In genomic region chr5:113510836-113511451, GRCh38 we compare ENCODE assay signal across 8 cellular contexts. TPM values are rescaled to one million over a fixed set of nuclear protein-coding genes. Genes with fewer than 3 reads are reported as not detected.
DNase-seq lines count a peak whose midpoint lies in the region; ATAC-seq and TF ChIP-seq lines count a peak whose summit lies in the region.

No MANE protein-coding gene starts in this region.

- no peak overlapping the region for H2AFZ ChIP-seq in Karpas-422 (ENCODE audit: low read length)

- H3K36me3 ChIP-seq in Karpas-422 (ENCODE audit: insufficient read depth, low read length) = peaks cover 7% of the 10 kb centered on the region
- H3K36me3 ChIP-seq in MG63 = peaks cover 9% of the 10 kb centered on the region

- no peaks in the 10 kb centered on the region for H3K9me2 ChIP-seq in Karpas-422 (replicated peaks; ENCODE audit: insufficient read depth, low read length)

- no peak for ATAC-seq in GM21390 (IDR thresholded peaks at IDR 0.05; ENCODE audit: unreplicated experiment)

- peaks cover 31% of the 10 kb centered on the region for H3K79me2 ChIP-seq in Karpas-422 (ENCODE audit: low read length)

- no peak overlapping the region for H3K4me3 ChIP-seq in Karpas-422 (ENCODE audit: low read length)
- H3K4me3 ChIP-seq in WI38 (ENCODE audit: low read depth, low read length) = no peak overlapping the region
- no peak overlapping the region for H3K4me3 ChIP-seq in MG63

- H3K9me3 ChIP-seq in Karpas-422 (ENCODE audit: low read length) (no peaks in the 10 kb centered on the region), MG63 (no peaks in the 10 kb centered on the region)

- H3K27me3 ChIP-seq in Karpas-422 (ENCODE audit: low read length) = no peaks in the 10 kb centered on the region
- H3K27me3 ChIP-seq in MG63 = peaks cover 4% of the 10 kb centered on the region

- H3K4me2 ChIP-seq in Karpas-422 (ENCODE audit: low read depth, low read length, poor library complexity, severe bottlenecking) = no peak overlapping the region

- peaks cover 23% of the 10 kb centered on the region for H3K4me1 ChIP-seq in Karpas-422 (ENCODE audit: low read length)

- H3K9ac ChIP-seq in Karpas-422 (ENCODE audit: low read length) = no peak overlapping the region

- TF ChIP-seq CTCF in WI38 (IDR thresholded peaks at IDR 0.05; ENCODE audit: low read depth, low read length) = peak; percentile 17; the same call in 1 of the 2 replicates

- DNase-seq in ELR (ENCODE audit: low read depth) = peak; percentile 72
- DNase-seq in Karpas-422 = peak; percentile 73
- DNase-seq in myocyte (ENCODE audit: low read depth) = peak; percentile 51
- no peak for DNase-seq in MG63
- DNase-seq in NK-92 treated with Interleukin-12 subunit alpha and Interleukin-12 subunit beta, amount 100 ng/mL, for 24 hours (lab: John Stamatoyannopoulos, UW) = no peak
- DNase-seq in cortex of kidney (lab: John Stamatoyannopoulos, UW) = no peak

- no peak overlapping the region for H3K27ac ChIP-seq in Karpas-422 (ENCODE audit: low read length)

- H4K20me1 ChIP-seq in Karpas-422 (ENCODE audit: insufficient read depth, low read depth, low read length) = no peaks in the 10 kb centered on the region

RNA-seq across cellular contexts. Expression of gene YTHDC2, which starts 2.5 kb away (rescaled TPM):
- total RNA-seq in Karpas-422 (2014; rRNA removed; shearing (Covaris generic); ENCODE audit: low replicate concordance) = 53.4 and 63.8 TPM in 2 replicates
- total RNA-seq in myocyte = 9.8 and 11.8 TPM in 2 replicates
- 6.0 TPM for polyA plus RNA-seq in myocyte (2012)
- total RNA-seq in MG63 (2014; rRNA removed; shearing (Covaris generic); ENCODE audit: low replicate concordance) = 3.2 and 9.0 TPM in 2 replicates

RNA-seq across cellular contexts. Expression of gene MCC, which starts 22.7 kb away (rescaled TPM):
- 5.5 and 12.3 TPM in 2 replicates for total RNA-seq in Karpas-422 (2014; rRNA removed; shearing (Covaris generic); ENCODE audit: low replicate concordance)
- 10.2 and 12.0 TPM in 2 replicates for total RNA-seq in myocyte
- 5.0 TPM for polyA plus RNA-seq in myocyte (2012)
- total RNA-seq in MG63 (2014; rRNA removed; shearing (Covaris generic); ENCODE audit: low replicate concordance) = 0.86 and 7.1 TPM in 2 replicates

Comparison
In these comparisons a context has a peak if more than half of its experiments do, and no peak if none do; other contexts are left out.
1. DNase-seq: peak in ELR (single experiment), Karpas-422 (single experiment) and myocyte (single experiment); none in MG63 (single experiment), NK-92 treated with Interleukin-12 subunit alpha and Interleukin-12 subunit beta, amount 100 ng/mL, for 24 hours (single experiment) and cortex of kidney (single experiment).